In genomic region chr1:221184131-221184794, GRCh38 we compare ENCODE assay signal across 1 cellular context.
TF ChIP-seq lines count a peak whose summit lies in the region.

No MANE protein-coding gene starts in this region.

TF ChIP-seq in A549, 52 proteins besides CTCF, POLR2A, EP300 and RAD21 (continued from another document):
- TF ChIP-seq ATOH8 (CRISPR knock-in tag; IDR thresholded peaks at IDR 0.05; ENCODE audit: low read depth): no peak
- no peak for TF ChIP-seq MAFK (IDR thresholded peaks at IDR 0.05; ENCODE audit: partially characterized antibody)
- TF ChIP-seq CBX8 (IDR thresholded peaks at IDR 0.05): no peak
- TF ChIP-seq HDAC2 (IDR thresholded peaks at IDR 0.05): no peak
- TF ChIP-seq EHF (CRISPR knock-in tag; IDR thresholded peaks at IDR 0.05): no peak
- TF ChIP-seq HOXA7 (CRISPR knock-in tag; IDR thresholded peaks at IDR 0.05): no peak
- no peak for TF ChIP-seq KDM1A (IDR thresholded peaks at IDR 0.05; ENCODE audit: low read depth)
- no peak for TF ChIP-seq USF2 (IDR thresholded peaks at IDR 0.05)
- TF ChIP-seq HOXB5 (CRISPR knock-in tag; IDR thresholded peaks at IDR 0.05): no peak
